16 cellular contexts compared by ENCODE assay signal in the genomic region with DNA sequence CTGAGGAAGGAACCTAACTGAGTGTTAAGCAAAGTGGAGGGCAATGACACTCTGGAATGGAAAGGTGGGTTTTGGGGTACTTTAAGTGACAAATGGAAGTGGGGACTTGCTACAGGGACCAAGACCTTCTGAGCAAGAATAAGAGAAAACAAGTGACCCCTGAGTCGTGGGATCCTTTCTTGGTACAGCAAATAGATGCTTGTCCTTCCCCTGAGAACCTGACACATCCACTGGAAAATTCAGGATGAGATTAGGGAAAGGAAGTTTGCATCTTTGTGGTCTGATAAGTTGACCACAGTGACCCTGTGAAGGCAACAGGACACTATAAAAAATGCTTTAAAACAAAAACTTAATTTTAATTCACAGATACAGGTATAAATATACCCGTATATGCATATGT. TPM values are rescaled to one million over a fixed set of nuclear protein-coding genes. Genes with fewer than 3 reads are reported as not detected.
DNase-seq lines count a peak whose midpoint lies in the region; ATAC-seq and TF ChIP-seq lines count a peak whose summit lies in the region.
"Had no signal": no experiment of that assay in that cellular context is flagged by ENCODE, and none has a peak within 500 bp of the region (broad histone marks: within the 10 kb centered on the region; RNA-seq: fewer than 3 reads in every experiment).

No MANE protein-coding gene starts in this region.

- intact Hi-C loops in dorsolateral prefrontal cortex (cut with DNase I) = loop anchor here (5.0 to 10.0 kb wide), 3 partner anchors 80 to 310 kb away; a partner anchor contains a TSS

- no peaks in the 10 kb centered on the region for H3K9me3 Mint-ChIP-seq in activated CD8-positive, alpha-beta memory T cell treated with anti-CD3 and anti-CD28 coated beads, Interleukin-2, amount 10 ng/mL, durations not matched to agents 7 days and 5 days (ENCODE audit: low read depth)
- no peaks in the 10 kb centered on the region for H3K9me3 Mint-ChIP-seq in activated CD4-positive, alpha-beta memory T cell treated with anti-CD3 and anti-CD28 coated beads, Interleukin-2, amount 10 ng/mL, durations not matched to agents 7 days and 5 days
- peaks cover 0 to 3% (median 0%) of the 10 kb centered on the region in 6 donors for H3K9me3 Mint-ChIP-seq in immature natural killer cell
- no peaks in the 10 kb centered on the region for H3K9me3 Mint-ChIP-seq in stimulated activated naive CD8-positive, alpha-beta T cell treated with anti-CD3 and anti-CD28 coated beads, Interleukin-15, amount 100 ng/mL, for 72 hours

- H3K27ac Mint-ChIP-seq in activated CD8-positive, alpha-beta memory T cell treated with anti-CD3 and anti-CD28 coated beads, Interleukin-2, amount 10 ng/mL, durations not matched to agents 7 days and 5 days = peak overlapping the region; percentile 97
- peak overlapping the region; percentile 92 for H3K27ac Mint-ChIP-seq in activated CD4-positive, alpha-beta memory T cell treated with anti-CD3 and anti-CD28 coated beads, Interleukin-2, amount 10 ng/mL, durations not matched to agents 7 days and 5 days
- H3K27ac Mint-ChIP-seq in immature natural killer cell = peak overlapping the region; percentile 97 to 99 (median 98)
- peak overlapping the region; percentile 99 to 100 for H3K27ac Mint-ChIP-seq in stimulated activated naive CD8-positive, alpha-beta T cell treated with anti-CD3 and anti-CD28 coated beads, Interleukin-15, amount 100 ng/mL, for 72 hours

- H3K36me3 Mint-ChIP-seq in activated CD8-positive, alpha-beta memory T cell treated with anti-CD3 and anti-CD28 coated beads, Interleukin-2, amount 10 ng/mL, durations not matched to agents 7 days and 5 days = peaks cover 27% of the 10 kb centered on the region
- peaks cover 34% of the 10 kb centered on the region for H3K36me3 Mint-ChIP-seq in activated CD4-positive, alpha-beta memory T cell treated with anti-CD3 and anti-CD28 coated beads, Interleukin-2, amount 10 ng/mL, durations not matched to agents 7 days and 5 days (ENCODE audit: low read depth)
- peaks cover 23 to 27% (median 23%) of the 10 kb centered on the region in 3 donors for H3K36me3 Mint-ChIP-seq in immature natural killer cell

- peak overlapping the region in 3 of 59 donors; percentile 4 to 88 (median 57) for H3K27ac ChIP-seq in dorsolateral prefrontal cortex
- H3K27ac ChIP-seq: psoas muscle had no signal

- H3K4me3 ChIP-seq in dorsolateral prefrontal cortex = no peak overlapping the region
- H3K4me3 ChIP-seq: HAP-1, lung, psoas muscle had no signal

- H3K27me3 Mint-ChIP-seq in activated CD8-positive, alpha-beta memory T cell treated with anti-CD3 and anti-CD28 coated beads, Interleukin-2, amount 10 ng/mL, durations not matched to agents 7 days and 5 days = no peaks in the 10 kb centered on the region
- no peaks in the 10 kb centered on the region for H3K27me3 Mint-ChIP-seq in activated CD4-positive, alpha-beta memory T cell treated with anti-CD3 and anti-CD28 coated beads, Interleukin-2, amount 10 ng/mL, durations not matched to agents 7 days and 5 days
- peaks cover 30 to 44% (median 33%) of the 10 kb centered on the region in 3 donors for H3K27me3 Mint-ChIP-seq in immature natural killer cell (ENCODE audit: low read depth in 3 of 3)
- H3K27me3 Mint-ChIP-seq in stimulated activated naive CD8-positive, alpha-beta T cell treated with anti-CD3 and anti-CD28 coated beads, Interleukin-15, amount 100 ng/mL, for 72 hours = no peaks in the 10 kb centered on the region

- no peaks in the 10 kb centered on the region for H3K27me3 ChIP-seq in dorsolateral prefrontal cortex

- CTCF ChIA-PET in activated CD8-positive, alpha-beta memory T cell treated with anti-CD3 and anti-CD28 coated beads, Interleukin-2, amount 10 ng/mL, durations not matched to agents 7 days and 5 days (lab: Charles Lee) = interaction anchor here (1.2 to 9.2 kb wide), 9 partner anchors 9 to 81 kb away, joined by 4 to 85 read pairs (median 15); no protein-coding TSS in a partner anchor
- CTCF ChIA-PET in activated CD4-positive, alpha-beta memory T cell treated with anti-CD3 and anti-CD28 coated beads, Interleukin-2, amount 10 ng/mL, durations not matched to agents 7 days and 5 days (lab: Charles Lee) = interaction anchor here (0.8 to 7.1 kb wide), 10 partner anchors 8 to 106 kb away, joined by 3 to 66 read pairs (median 7); no protein-coding TSS in a partner anchor

- peak overlapping the region; percentile 86 for H3K4me3 Mint-ChIP-seq in activated CD8-positive, alpha-beta memory T cell treated with anti-CD3 and anti-CD28 coated beads, Interleukin-2, amount 10 ng/mL, durations not matched to agents 7 days and 5 days
- peak overlapping the region; percentile 75 for H3K4me3 Mint-ChIP-seq in activated CD4-positive, alpha-beta memory T cell treated with anti-CD3 and anti-CD28 coated beads, Interleukin-2, amount 10 ng/mL, durations not matched to agents 7 days and 5 days
- peak overlapping the region; percentile 67 to 93 (median 89) for H3K4me3 Mint-ChIP-seq in immature natural killer cell
- peak overlapping the region; percentile 89 to 93 for H3K4me3 Mint-ChIP-seq in stimulated activated naive CD8-positive, alpha-beta T cell treated with anti-CD3 and anti-CD28 coated beads, Interleukin-15, amount 100 ng/mL, for 72 hours

- ATAC-seq in activated CD8-positive, alpha-beta memory T cell treated with anti-CD3 and anti-CD28 coated beads, Interleukin-2, amount 10 ng/mL, durations not matched to agents 7 days and 5 days = no peak
- no peak for ATAC-seq in stimulated activated naive CD8-positive, alpha-beta T cell treated with anti-CD3 and anti-CD28 coated beads, Interleukin-15, amount 100 ng/mL, for 72 hours
- ATAC-seq in HG02970 (IDR thresholded peaks at IDR 0.05; ENCODE audit: low FRiP score, unreplicated experiment) = no peak
- ATAC-seq: psoas muscle had no signal

- TF ChIP-seq CTCF in dorsolateral prefrontal cortex (IDR thresholded peaks at IDR 0.05 in 54 of 56, conservative IDR thresholded peaks at IDR 0.05 in 2 of 56; ENCODE audit: low read depth in 1 of 56, partially characterized antibody in 56 of 56) = no peak

- peaks cover 53% of the 10 kb centered on the region for H3K4me1 Mint-ChIP-seq in activated CD8-positive, alpha-beta memory T cell treated with anti-CD3 and anti-CD28 coated beads, Interleukin-2, amount 10 ng/mL, durations not matched to agents 7 days and 5 days
- H3K4me1 Mint-ChIP-seq in activated CD4-positive, alpha-beta memory T cell treated with anti-CD3 and anti-CD28 coated beads, Interleukin-2, amount 10 ng/mL, durations not matched to agents 7 days and 5 days = peaks cover 57% of the 10 kb centered on the region
- H3K4me1 Mint-ChIP-seq in immature natural killer cell = peaks cover 64 to 68% of the 10 kb centered on the region in 2 donors
- H3K4me1 Mint-ChIP-seq in stimulated activated naive CD8-positive, alpha-beta T cell treated with anti-CD3 and anti-CD28 coated beads, Interleukin-15, amount 100 ng/mL, for 72 hours = peaks cover 78% of the 10 kb centered on the region

- DNase-seq in activated CD8-positive, alpha-beta memory T cell treated with anti-CD3 and anti-CD28 coated beads, Interleukin-2, amount 10 ng/mL, durations not matched to agents 7 days and 5 days = no peak
- no peak for DNase-seq in activated CD8-positive, alpha-beta memory T cell treated with anti-CD3 and anti-CD28 coated beads for 24 hours
- DNase-seq in activated CD4-positive, alpha-beta memory T cell treated with anti-CD3 and anti-CD28 coated beads, Interleukin-2, amount 10 ng/mL, durations not matched to agents 7 days and 5 days = no peak
- DNase-seq in immature natural killer cell (no peak), dorsolateral prefrontal cortex (no peak), C1 segment of cervical spinal cord (lab: John Stamatoyannopoulos, UW) (no peak)
- DNase-seq in stimulated activated naive CD8-positive, alpha-beta T cell treated with anti-CD3 and anti-CD28 coated beads, Interleukin-15, amount 100 ng/mL, for 72 hours = no peak
- DNase-seq: DMS53; NCI-H187; NK-92 treated with Interleukin-12 subunit alpha and Interleukin-12 subunit beta, amount 100 ng/mL, for 24 hours; psoas muscle; SK-N-SH had no signal

- POLR2A ChIA-PET in activated CD4-positive, alpha-beta memory T cell treated with anti-CD3 and anti-CD28 coated beads, Interleukin-2, amount 10 ng/mL, durations not matched to agents 7 days and 5 days (lab: Charles Lee) = interaction anchor here (1.1 to 33.4 kb wide), 10 partner anchors 0 to 149 kb away, joined by 3 to 1155 read pairs (median 324); a partner anchor contains a TSS

RNA-seq across cellular contexts. Expression of a gene that starts 1.8 kb away (rescaled TPM):
- total RNA-seq in activated CD8-positive, alpha-beta memory T cell treated with anti-CD3 and anti-CD28 coated beads, Interleukin-2, amount 10 ng/mL, durations not matched to agents 7 days and 5 days = 100 to 1,000 TPM; 205 to 223 TPM
- 100 to 1,000 TPM; 231 to 239 TPM for total RNA-seq in activated CD4-positive, alpha-beta memory T cell treated with anti-CD3 and anti-CD28 coated beads, Interleukin-2, amount 10 ng/mL, durations not matched to agents 7 days and 5 days
- polyA plus RNA-seq in immature natural killer cell = 100 to 1,000 TPM; 349 to 460 (median 371) TPM
- 10 to 100 TPM in 39 of 120 experiments, 1 to 10 TPM in 81; 2.5 to 38.3 (median 8.3) TPM for total RNA-seq in dorsolateral prefrontal cortex

RNA-seq across cellular contexts. Expression of a gene that starts 50.9 kb away (rescaled TPM):
- 10 to 100 TPM in 1 of 2 experiments, under 1 TPM in 1; 0.35 to 20.0 TPM for total RNA-seq in activated CD8-positive, alpha-beta memory T cell treated with anti-CD3 and anti-CD28 coated beads, Interleukin-2, amount 10 ng/mL, durations not matched to agents 7 days and 5 days
- total RNA-seq in activated CD4-positive, alpha-beta memory T cell treated with anti-CD3 and anti-CD28 coated beads, Interleukin-2, amount 10 ng/mL, durations not matched to agents 7 days and 5 days = 1 to 10 TPM; 2.6 to 3.3 TPM
- not detected for polyA plus RNA-seq in immature natural killer cell
- total RNA-seq in dorsolateral prefrontal cortex = not detected
- total RNA-seq: lung, psoas muscle, thoracic aorta had no signal
- polyA plus RNA-seq: lung, psoas muscle, SK-N-SH had no signal

Comparison
In these comparisons a context has a peak if more than half of its experiments do, and no peak if none do; other contexts are left out.
1. RNA of a gene that starts 1.8 kb away (total RNA-seq): 231 to 239 TPM in activated CD4-positive, alpha-beta memory T cell treated with anti-CD3 and anti-CD28 coated beads, Interleukin-2, amount 10 ng/mL, durations not matched to agents 7 days and 5 days and 205 to 223 TPM in activated CD8-positive, alpha-beta memory T cell treated with anti-CD3 and anti-CD28 coated beads, Interleukin-2, amount 10 ng/mL, durations not matched to agents 7 days and 5 days; 2.5 to 38.3 TPM in dorsolateral prefrontal cortex; every median in the first group is over 4 times any median in the second.
2. Peak in every context shown above with its lines, with median percentiles within 50 percentile points of each other: H3K27ac Mint-ChIP-seq and H3K4me3 Mint-ChIP-seq.